Comparison of ENCODE assay signal across 9 cellular contexts in the genomic region with DNA sequence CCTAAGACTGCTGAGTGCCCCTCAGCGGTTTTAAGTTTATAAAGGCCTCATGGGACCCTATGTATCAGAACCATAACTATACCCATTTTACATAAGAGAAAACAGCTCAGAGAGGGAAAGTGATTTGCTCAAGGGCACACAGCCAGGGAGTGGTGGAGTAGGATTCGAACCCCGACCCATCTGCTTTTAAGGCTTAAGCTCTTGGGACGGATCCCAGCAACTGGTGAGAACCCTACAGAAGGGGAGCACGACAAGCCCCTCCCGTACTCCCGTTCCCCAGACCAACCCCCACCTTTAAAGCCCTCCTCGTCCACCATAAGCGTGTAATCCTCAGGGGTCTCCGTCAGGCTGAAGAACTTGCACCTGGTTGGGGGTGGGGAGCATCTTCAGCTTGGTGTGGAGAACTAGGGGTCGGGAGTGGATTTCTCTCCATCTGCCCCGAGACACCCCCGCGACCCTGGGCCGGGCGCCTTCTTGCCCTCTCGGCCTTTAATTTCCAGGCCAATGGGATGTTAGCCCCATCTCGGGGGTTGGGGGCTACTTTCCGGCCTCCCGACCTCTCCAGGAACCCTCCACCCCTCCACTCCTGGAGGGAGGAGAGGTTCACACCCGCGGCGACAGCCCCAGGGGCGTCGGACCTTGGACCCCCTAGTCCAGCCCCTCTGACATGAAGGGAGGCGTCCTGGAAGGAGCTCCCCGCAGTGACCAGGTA. TPM values are rescaled to one million over a fixed set of nuclear protein-coding genes. Genes with fewer than 3 reads are reported as not detected.
DNase-seq lines count a peak whose midpoint lies in the region; ATAC-seq, FAIRE-seq and TF ChIP-seq lines count a peak whose summit lies in the region.
"Had no signal": no experiment of that assay in that cellular context is flagged by ENCODE, and none has a peak within 500 bp of the region (broad histone marks: within the 10 kb centered on the region; RNA-seq: fewer than 3 reads in every experiment).

No MANE protein-coding gene starts in this region.

- CTCF ChIA-PET in SK-N-SH (lab: Yijun Ruan, JAX), result interaction anchor here (0.6 to 12.9 kb wide), 62 partner anchors 9 to 231 kb away, joined by 3 to 228 read pairs (median 5); a partner anchor contains a TSS

- H3K27ac ChIP-seq in SK-N-SH (ENCODE audit: low read depth in 2 of 2, low read length in 1 of 2), result peak overlapping the region; percentile 53 to 73; a peak in 3 of 4 replicates
- H3K27ac ChIP-seq in kidney (ENCODE audit: low read depth in 2 of 2, low read length in 2 of 2), result peak overlapping the region; percentile 81 to 90
- peak overlapping the region; percentile 92 for H3K27ac ChIP-seq in suprapubic skin

- H3K4me1 ChIP-seq in SK-N-SH (ENCODE audit: control insufficient read depth in 1 of 2, insufficient read depth in 2 of 2, low read depth in 1 of 2, low read length in 1 of 2) (peaks cover 16 to 30% of the 10 kb centered on the region in 2 experiments; a peak in 2 of 4 replicates), kidney (ENCODE audit: control insufficient read depth in 1 of 2, insufficient read depth in 1 of 2, low read depth in 1 of 2, low read length in 2 of 2) (peaks cover 31 to 33% of the 10 kb centered on the region in 2 donors), suprapubic skin (peaks cover 53% of the 10 kb centered on the region)

- H3K9ac ChIP-seq in SK-N-SH (peak overlapping the region; percentile 76), kidney (ENCODE audit: low read length in 2 of 2) (peak overlapping the region; percentile 66 to 76)

- FAIRE-seq in kidney (lab: Jason Lieb, UNC) (no peak), urothelium cell line (lab: Jason Lieb, UNC) (no peak)

- 32% methylated on average over 18 of the region's 27 CpGs for WGBS in SK-N-SH (ENCODE audit: low lambda C conversion rate)
- WGBS in suprapubic skin, result 11% methylated on average over 24 of the region's 27 CpGs

- POLR2A ChIA-PET in SK-N-SH (lab: Yijun Ruan, JAX), result interaction anchor here (1.1 to 3.5 kb wide), 4 partner anchors 25 to 99 kb away, joined by 3 to 10 read pairs (median 5); a partner anchor contains a TSS

- no peaks in the 10 kb centered on the region for H3K9me2 ChIP-seq in SK-N-SH

- H3K4me2 ChIP-seq in SK-N-SH, result peak overlapping the region; percentile 95

- no peaks in the 10 kb centered on the region for H3K9me3 Mint-ChIP-seq in activated naive CD8-positive, alpha-beta T cell treated with anti-CD3 and anti-CD28 coated beads, Interleukin-2, amount 50 U/mL, for 24 hours

- TF ChIP-seq CTCF in SK-N-SH (IDR thresholded peaks at IDR 0.05) (no peak), kidney (IDR thresholded peaks at IDR 0.05; ENCODE audit: borderline replicate concordance, extremely low read depth, insufficient read depth) (peak; percentile 0), suprapubic skin (IDR thresholded peaks at IDR 0.05) (no peak)

- H3K27ac Mint-ChIP-seq in activated naive CD8-positive, alpha-beta T cell treated with anti-CD3 and anti-CD28 coated beads, Interleukin-2, amount 50 U/mL, for 24 hours, result no peak overlapping the region

- peak overlapping the region; percentile 74 for H3K4me3 Mint-ChIP-seq in activated naive CD8-positive, alpha-beta T cell treated with anti-CD3 and anti-CD28 coated beads, Interleukin-2, amount 50 U/mL, for 24 hours

- H3F3A ChIP-seq in SK-N-SH (replicated peaks; ENCODE audit: insufficient read depth), result peaks cover 17% of the 10 kb centered on the region

- no peak for ATAC-seq in SK-N-SH treated with all-trans-retinoic acid at 6 μM for 48 hours
- no peak for ATAC-seq in activated naive CD8-positive, alpha-beta T cell treated with anti-CD3 and anti-CD28 coated beads, Interleukin-2, amount 50 U/mL, for 24 hours

- H3K9me3 ChIP-seq in SK-N-SH (no peaks in the 10 kb centered on the region), kidney (ENCODE audit: control insufficient read depth in 1 of 2, low read length in 2 of 2) (no peaks in the 10 kb centered on the region), suprapubic skin (no peaks in the 10 kb centered on the region)

- DNase-seq in SK-N-SH (no peak), kidney (no peak), suprapubic skin (ENCODE audit: low spot score in 2 of 2) (no peak), urothelium cell line (ENCODE audit: low spot score) (no peak), globus pallidus (ENCODE audit: low spot score) (no peak), MV-4-11 (lab: John Stamatoyannopoulos, UW) (no peak)
- no peak for DNase-seq in activated naive CD8-positive, alpha-beta T cell treated with anti-CD3 and anti-CD28 coated beads, Interleukin-2, amount 50 U/mL, for 24 hours

- TF ChIP-seq EP300 in SK-N-SH (IDR thresholded peaks at IDR 0.05; ENCODE audit: borderline replicate concordance in 1 of 2, low read depth in 1 of 2, low read length in 1 of 2), result no peak
- no peak for TF ChIP-seq EP300 in suprapubic skin (IDR thresholded peaks at IDR 0.05)

- peaks cover 3% of the 10 kb centered on the region for H3K36me3 Mint-ChIP-seq in activated naive CD8-positive, alpha-beta T cell treated with anti-CD3 and anti-CD28 coated beads, Interleukin-2, amount 50 U/mL, for 24 hours (ENCODE audit: low read depth)

- no peaks in the 10 kb centered on the region for H3K79me2 ChIP-seq in SK-N-SH (ENCODE audit: insufficient read depth)

- H3K27me3 Mint-ChIP-seq in activated naive CD8-positive, alpha-beta T cell treated with anti-CD3 and anti-CD28 coated beads, Interleukin-2, amount 50 U/mL, for 24 hours, result no peaks in the 10 kb centered on the region

- peak overlapping the region; percentile 80; the same call in 1 of the 2 replicates for H2AFZ ChIP-seq in SK-N-SH (ENCODE audit: low read depth)

- no peak for TF ChIP-seq RAD21 in SK-N-SH (IDR thresholded peaks at IDR 0.05; ENCODE audit: low read length)

- H3K4me3 ChIP-seq in SK-N-SH (ENCODE audit: low read depth in 2 of 2, low read length in 1 of 2) (peak overlapping the region; percentile 83 to 84), kidney (ENCODE audit: low read length in 2 of 2) (peak overlapping the region; percentile 63 to 81), suprapubic skin (peak overlapping the region; percentile 88)

- peaks cover 4% of the 10 kb centered on the region; the same call in 1 of the 2 replicates for H4K20me1 ChIP-seq in SK-N-SH (ENCODE audit: insufficient read depth)

- intact Hi-C loops in kidney (cut with DNase I), result no loop called here

- H3K27me3 ChIP-seq in SK-N-SH (ENCODE audit: insufficient read depth), result no peaks in the 10 kb centered on the region
- no peaks in the 10 kb centered on the region for H3K27me3 ChIP-seq in suprapubic skin

- H3K36me3 ChIP-seq in SK-N-SH (replicated peaks in 1 of 2; ENCODE audit: control insufficient read depth in 1 of 2, insufficient read depth in 2 of 2, low read length in 1 of 2) (peaks cover 0 to 21% of the 10 kb centered on the region in 2 experiments), kidney (ENCODE audit: control insufficient read depth in 1 of 2, insufficient read depth in 2 of 2, low read length in 2 of 2) (peaks cover 10 to 25% of the 10 kb centered on the region in 2 donors), suprapubic skin (peaks cover 49% of the 10 kb centered on the region)

- no peak for TF ChIP-seq POLR2A in suprapubic skin (IDR thresholded peaks at IDR 0.05)

- H3K4me1 Mint-ChIP-seq in activated naive CD8-positive, alpha-beta T cell treated with anti-CD3 and anti-CD28 coated beads, Interleukin-2, amount 50 U/mL, for 24 hours, result peaks cover 19% of the 10 kb centered on the region

TF ChIP-seq in SK-N-SH, 30 proteins besides CTCF, POLR2A, EP300 and RAD21 (continues in another document):
- TF ChIP-seq RXRA (IDR thresholded peaks at IDR 0.05; ENCODE audit: borderline replicate concordance, low read depth) (no peak), TAF1 (IDR thresholded peaks at IDR 0.05; ENCODE audit: borderline replicate concordance, low read depth, low read length) (no peak), SIN3A (IDR thresholded peaks at IDR 0.05; ENCODE audit: borderline replicate concordance, low read depth, low read length) (no peak)

TF ChIP-seq in SK-N-SH treated with all-trans-retinoic acid at 6 μM for 48 hours, 23 proteins besides CTCF, POLR2A, EP300 and RAD21:
- TF ChIP-seq OSR1 (CRISPR knock-in tag; IDR thresholded peaks at IDR 0.05) (no peak), TOX (CRISPR knock-in tag; IDR thresholded peaks at IDR 0.05; ENCODE audit: borderline replicate concordance) (no peak), PPARA (CRISPR knock-in tag; IDR thresholded peaks at IDR 0.05; ENCODE audit: borderline replicate concordance) (no peak)
- TF ChIP-seq, protein P1, sequence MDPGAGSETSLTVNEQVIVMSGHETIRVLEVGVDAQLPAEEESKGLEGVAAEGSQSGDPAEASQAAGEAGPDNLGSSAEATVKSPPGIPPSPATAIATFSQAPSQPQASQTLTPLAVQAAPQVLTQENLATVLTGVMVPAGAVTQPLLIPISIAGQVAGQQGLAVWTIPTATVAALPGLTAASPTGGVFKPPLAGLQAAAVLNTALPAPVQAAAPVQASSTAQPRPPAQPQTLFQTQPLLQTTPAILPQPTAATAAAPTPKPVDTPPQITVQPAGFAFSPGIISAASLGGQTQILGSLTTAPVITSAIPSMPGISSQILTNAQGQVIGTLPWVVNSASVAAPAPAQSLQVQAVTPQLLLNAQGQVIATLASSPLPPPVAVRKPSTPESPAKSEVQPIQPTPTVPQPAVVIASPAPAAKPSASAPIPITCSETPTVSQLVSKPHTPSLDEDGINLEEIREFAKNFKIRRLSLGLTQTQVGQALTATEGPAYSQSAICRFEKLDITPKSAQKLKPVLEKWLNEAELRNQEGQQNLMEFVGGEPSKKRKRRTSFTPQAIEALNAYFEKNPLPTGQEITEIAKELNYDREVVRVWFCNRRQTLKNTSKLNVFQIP (CRISPR knock-in tag; IDR thresholded peaks at IDR 0.05; ENCODE audit: borderline replicate concordance, low read depth), result no peak
TF ChIP-seq in SK-N-SH treated with all-trans-retinoic acid at 6 μM for 48 hours: peak in this region for 0.

RNA-seq across cellular contexts. Expression of a gene that starts 0.7 kb away (rescaled TPM):
- polyA plus RNA-seq in SK-N-SH (2012; rRNA removed) (14.4 and 17.4 TPM in 2 replicates), kidney (ENCODE audit: insufficient read depth, low read depth, low replicate concordance) (71.7 TPM)
- 4.5 and 8.5 TPM in 2 replicates for polyA plus RNA-seq in SK-N-SH (2012; cell fraction: cytosol; rRNA removed)
- polyA plus RNA-seq in SK-N-SH (2012; cell fraction: nucleus; rRNA removed), result 29.2 and 38.1 TPM in 2 replicates
- total RNA-seq in kidney (16.5 TPM), suprapubic skin (10 to 100 TPM; 16.3 to 22.8 (median 20.6) TPM)

RNA-seq across cellular contexts. Expression of a gene that starts 21.9 kb away (rescaled TPM):
- polyA plus RNA-seq in SK-N-SH (2012; rRNA removed) (not detected in 2 replicates), kidney (ENCODE audit: insufficient read depth, low read depth, low replicate concordance) (0.56 TPM)
- polyA plus RNA-seq in SK-N-SH (2012; cell fraction: cytosol; rRNA removed), result not detected in 2 replicates
- polyA plus RNA-seq in SK-N-SH (2012; cell fraction: nucleus; rRNA removed), result 0.02 and 0.12 TPM in 2 replicates
- total RNA-seq in kidney (1.2 TPM), suprapubic skin (under 1 TPM in 1 of 4 donors, not detected in 3; 0.34 TPM)
- total RNA-seq: LHCN-M2 had no signal

RNA-seq across cellular contexts. Expression of a gene that starts 38.2 kb away (rescaled TPM):
- polyA plus RNA-seq in SK-N-SH (2012; rRNA removed) (15.3 and 16.5 TPM in 2 replicates), kidney (ENCODE audit: insufficient read depth, low read depth, low replicate concordance) (31.0 TPM)
- 6.5 and 9.7 TPM in 2 replicates for polyA plus RNA-seq in SK-N-SH (2012; cell fraction: cytosol; rRNA removed)
- polyA plus RNA-seq in SK-N-SH (2012; cell fraction: nucleus; rRNA removed), result 27.1 and 28.3 TPM in 2 replicates
- total RNA-seq in kidney (34.5 TPM), suprapubic skin (10 to 100 TPM; 38.3 to 49.2 (median 43.0) TPM)

RNA-seq across cellular contexts. Expression of a gene that starts 42.0 kb away (rescaled TPM):
- polyA plus RNA-seq in SK-N-SH (2012; rRNA removed) (24.6 and 36.5 TPM in 2 replicates), kidney (ENCODE audit: insufficient read depth, low read depth, low replicate concordance) (0.67 TPM)
- polyA plus RNA-seq in SK-N-SH (2012; cell fraction: cytosol; rRNA removed), result 3.6 and 4.4 TPM in 2 replicates
- polyA plus RNA-seq in SK-N-SH (2012; cell fraction: nucleus; rRNA removed), result 95.4 and 196 TPM in 2 replicates
- total RNA-seq in kidney (10.7 TPM), suprapubic skin (10 to 100 TPM in 1 of 4 donors, 1 to 10 TPM in 3; 4.2 to 15.3 (median 8.5) TPM)
